In genomic region chr17:1860978-1861377, GRCh38 we compare ENCODE assay signal across 20 cellular contexts.
"Had no signal": no experiment of that assay in that cellular context is flagged by ENCODE, and none has a peak within 500 bp of the region (broad histone marks: within the 10 kb centered on the region; RNA-seq: fewer than 3 reads in every experiment).

No MANE protein-coding gene starts in this region.

- H3K4me3 Mint-ChIP-seq: activated naive CD4-positive, alpha-beta T cell treated with anti-CD3 and anti-CD28 coated beads, Interleukin-2, amount 10 ng/mL, durations not matched to agents 7 days and 5 days; naive B cell; T-helper 2 cell treated with Interferon-gamma antibody and Interleukin-4, amounts not matched to agents 5 μg/mL and 100 μg/mL, for 36 hours had no signal

- H3K9me3 ChIP-seq: SJCRH30, suprapubic skin, upper lobe of left lung had no signal

- H3K4me1 Mint-ChIP-seq: naive B cell had no signal

- H3K9me3 Mint-ChIP-seq: activated naive CD4-positive, alpha-beta T cell treated with anti-CD3 and anti-CD28 coated beads, Interleukin-2, amount 10 ng/mL, durations not matched to agents 7 days and 5 days; naive B cell; T-helper 2 cell treated with Interferon-gamma antibody and Interleukin-4, amounts not matched to agents 5 μg/mL and 100 μg/mL, for 36 hours had no signal

- H3K36me3 ChIP-seq: brain microvascular endothelial cell, SJCRH30 had no signal

- H3K4me1 ChIP-seq: parathyroid adenoma, SJCRH30, suprapubic skin, upper lobe of left lung had no signal

- H3K27ac ChIP-seq: brain microvascular endothelial cell, parathyroid adenoma, SJCRH30, suprapubic skin, upper lobe of left lung had no signal

- H3K27me3 ChIP-seq: brain microvascular endothelial cell, SJCRH30, suprapubic skin, upper lobe of left lung had no signal

- H3K4me3 ChIP-seq: SJCRH30, smooth muscle cell, suprapubic skin, upper lobe of left lung had no signal

- ATAC-seq: activated CD4-positive, CD25-positive, alpha-beta regulatory T cell treated with anti-CD3 and anti-CD28 coated beads, Interleukin-2, amount 50 U/mL, for 24 hours; stimulated activated naive CD8-positive, alpha-beta T cell treated with anti-CD3 and anti-CD28 coated beads, Interleukin-15, Interleukin-2, amounts not matched to agents 100 U/mL and 50 U/mL, for 24 hours had no signal

- H3K27me3 Mint-ChIP-seq: activated naive CD4-positive, alpha-beta T cell treated with anti-CD3 and anti-CD28 coated beads, Interleukin-2, amount 10 ng/mL, durations not matched to agents 7 days and 5 days; naive B cell had no signal

- DNase-seq: activated CD4-positive, alpha-beta T cell treated with anti-CD3 and anti-CD28 coated beads, Interleukin-2, amount 50 U/mL, for 1 hour; activated CD8-positive, alpha-beta memory T cell treated with anti-CD3 and anti-CD28 coated beads for 24 hours; activated naive CD4-positive, alpha-beta T cell treated with anti-CD3 and anti-CD28 coated beads, Interleukin-2, amount 10 ng/mL, durations not matched to agents 7 days and 5 days; amniotic stem cell; brain microvascular endothelial cell; effector CD8-positive, alpha-beta T cell; mammary epithelial cell; naive B cell; retina; SJCRH30; stimulated activated CD4-positive, alpha-beta T cell treated with anti-CD3 and anti-CD28 coated beads, Interleukin-4, amount 100 ng/mL, for 4 hours; stimulated activated CD8-positive, alpha-beta memory T cell treated with anti-CD3 and anti-CD28 coated beads, Interleukin-4, amount 100 ng/mL, for 48 hours; stimulated activated naive CD8-positive, alpha-beta T cell treated with anti-CD3 and anti-CD28 coated beads, Interleukin-15, Interleukin-2, amounts not matched to agents 100 U/mL and 50 U/mL, for 24 hours; SW 1271 had no signal
